In the genomic region with DNA sequence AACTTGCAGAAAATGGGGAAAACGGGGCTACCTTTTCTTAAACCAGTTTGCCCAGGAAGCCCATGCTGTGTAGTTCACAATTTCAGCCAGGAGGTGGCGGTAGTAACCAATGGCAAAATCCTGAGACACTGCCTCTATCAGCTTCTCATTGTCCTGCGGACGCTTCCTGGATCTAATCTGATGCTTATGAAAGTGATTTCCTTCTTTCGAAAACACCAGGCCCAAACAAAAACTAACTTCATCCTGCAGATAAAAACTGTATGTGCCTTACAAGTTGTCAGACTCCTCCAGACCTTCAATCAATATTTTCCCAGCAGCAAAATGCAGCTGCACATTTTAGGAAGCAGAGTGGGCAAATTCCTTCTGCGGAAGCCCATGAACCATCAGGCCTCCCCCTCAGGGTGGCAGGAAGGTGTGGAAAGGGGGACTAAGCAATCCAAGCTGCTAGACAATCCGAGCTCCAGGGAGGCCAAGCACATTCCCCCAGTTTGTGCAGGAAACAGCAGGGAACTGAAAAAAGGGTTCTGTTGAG, we compare ENCODE assay signal across 8 cellular contexts.
DNase-seq lines count a peak whose midpoint lies in the region; ATAC-seq and TF ChIP-seq lines count a peak whose summit lies in the region.

No MANE protein-coding gene starts in this region.

- 20% methylated on average over 7 of the region's 7 CpGs for WGBS in right lobe of liver (ENCODE audit: insufficient coverage, low coverage, low lambda C conversion rate, missing lambda C conversion rate)

- H3K27me3 Mint-ChIP-seq in HFFc6 (ENCODE audit: insufficient read depth) = peaks cover 7% of the 10 kb centered on the region
- no peaks in the 10 kb centered on the region for H3K27me3 Mint-ChIP-seq in activated CD4-positive, alpha-beta T cell treated with anti-CD3 and anti-CD28 coated beads for 36 hours

- POLR2A ChIA-PET in activated CD4-positive, alpha-beta T cell treated with anti-CD3 and anti-CD28 coated beads for 36 hours (lab: Charles Lee) = no interaction called here

- H3K27me3 ChIP-seq in colonic mucosa = no peaks in the 10 kb centered on the region
- no peaks in the 10 kb centered on the region for H3K27me3 ChIP-seq in right lobe of liver

- TF ChIP-seq POLR2A in right lobe of liver (IDR thresholded peaks at IDR 0.05) = no peak

- no peaks in the 10 kb centered on the region for H3K9me3 ChIP-seq in colonic mucosa
- no peaks in the 10 kb centered on the region for H3K9me3 ChIP-seq in right lobe of liver

- H3K9me3 Mint-ChIP-seq in HFFc6 = no peaks in the 10 kb centered on the region
- H3K9me3 Mint-ChIP-seq in activated CD4-positive, alpha-beta T cell treated with anti-CD3 and anti-CD28 coated beads for 36 hours (ENCODE audit: low read depth) = no peaks in the 10 kb centered on the region

- H3K4me1 Mint-ChIP-seq in HFFc6 (ENCODE audit: low read depth) = peaks cover 8% of the 10 kb centered on the region; the same call in 1 of the 2 replicates
- peaks cover 9% of the 10 kb centered on the region for H3K4me1 Mint-ChIP-seq in activated CD4-positive, alpha-beta T cell treated with anti-CD3 and anti-CD28 coated beads for 36 hours

- peak overlapping the region; percentile 64 for H3K27ac ChIP-seq in colonic mucosa
- no peak overlapping the region for H3K27ac ChIP-seq in right lobe of liver

- no peak overlapping the region for H3K4me3 Mint-ChIP-seq in HFFc6
- H3K4me3 Mint-ChIP-seq in activated CD4-positive, alpha-beta T cell treated with anti-CD3 and anti-CD28 coated beads for 36 hours = no peak overlapping the region

- peak overlapping the region in 1 of 2 donors; percentile 81 for H3K9ac ChIP-seq in colonic mucosa (ENCODE audit: low read depth in 2 of 2, low read length in 2 of 2)

- CTCF ChIA-PET in activated CD4-positive, alpha-beta T cell treated with anti-CD3 and anti-CD28 coated beads for 36 hours (lab: Charles Lee) = interaction anchor here (0.6 to 2.9 kb wide), 29 partner anchors 15 to 594 kb away, joined by 3 to 20 read pairs (median 4); no protein-coding TSS in a partner anchor

- H3K4me1 ChIP-seq in colonic mucosa = peaks cover 6% of the 10 kb centered on the region
- H3K4me1 ChIP-seq in right lobe of liver = peaks cover 0 to 36% (median 13%) of the 10 kb centered on the region in 4 donors

- intact Hi-C loops in activated CD4-positive, alpha-beta T cell treated with anti-CD3 and anti-CD28 coated beads for 36 hours (cut with DNase I, micrococcal nuclease) = loop anchor here (1.0 to 5.0 kb wide), 6 partner anchors 45 to 938 kb away; partner anchors contain the start of genes CAGE1 (in 1 of the 2) and RIOK1 (in 1 of the 2)
- intact Hi-C loops in colonic mucosa (cut with DNase I) (loop anchor here (5.0 kb wide), 1 partner anchor 565 kb away; no protein-coding TSS in a partner anchor), right lobe of liver (cut with DNase I) (no loop called here)

- TF ChIP-seq CTCF in HFFc6 (IDR thresholded peaks at IDR 0.05) = peak; percentile 99
- peak; percentile 98 for TF ChIP-seq CTCF in colonic mucosa (IDR thresholded peaks at IDR 0.05)
- peak; percentile 97 to 99 (median 97) for TF ChIP-seq CTCF in right lobe of liver (IDR thresholded peaks at IDR 0.05)

- DNase-seq in DMS114 treated with DMSO at 0.1 percent for 48 hours (lab: John Stamatoyannopoulos, UW; ENCODE audit: unreplicated experiment) (peak; percentile 72), HFFc6 (peak; percentile 49), NCI-H446 (lab: John Stamatoyannopoulos, UW) (peak; percentile 52 to 82), colonic mucosa (peak; percentile 93), right lobe of liver (peak in 2 of 3 donors; percentile 62 to 81)
- DNase-seq in activated CD4-positive, alpha-beta T cell treated with anti-CD3 and anti-CD28 coated beads for 36 hours = peak; percentile 86
- DNase-seq in stimulated activated CD4-positive, alpha-beta T cell treated with anti-CD3 and anti-CD28 coated beads, TNF-alpha, amount 100 ng/mL, for 1 hour (ENCODE audit: low read depth in 3 of 3, low spot score in 1 of 3) = peak; percentile 48 to 69 (median 58)

- H3K36me3 Mint-ChIP-seq in HFFc6 (ENCODE audit: low read depth) = no peaks in the 10 kb centered on the region
- no peaks in the 10 kb centered on the region for H3K36me3 Mint-ChIP-seq in activated CD4-positive, alpha-beta T cell treated with anti-CD3 and anti-CD28 coated beads for 36 hours (ENCODE audit: low read depth)

- no peak overlapping the region for H3K27ac Mint-ChIP-seq in HFFc6
- H3K27ac Mint-ChIP-seq in activated CD4-positive, alpha-beta T cell treated with anti-CD3 and anti-CD28 coated beads for 36 hours = no peak overlapping the region

- H3K4me3 ChIP-seq in colonic mucosa = no peak overlapping the region
- H3K4me3 ChIP-seq in right lobe of liver = no peak overlapping the region

- peak; percentile 78 for ATAC-seq in activated CD4-positive, alpha-beta T cell treated with anti-CD3 and anti-CD28 coated beads for 36 hours
- ATAC-seq in right lobe of liver (peak; percentile 89 to 93 (median 93)), HG03432 (IDR thresholded peaks at IDR 0.05; ENCODE audit: unreplicated experiment) (no peak)

- H3K36me3 ChIP-seq in colonic mucosa (no peaks in the 10 kb centered on the region), right lobe of liver (no peaks in the 10 kb centered on the region)

Comparison
In these comparisons a context has a peak if more than half of its experiments do, and no peak if none do; other contexts are left out.
1. intact Hi-C loops: an anchor here in activated CD4-positive, alpha-beta T cell treated with anti-CD3 and anti-CD28 coated beads for 36 hours (1.0 to 5.0 kb wide) and colonic mucosa (5.0 kb wide); none called in right lobe of liver.